In the genomic region with DNA sequence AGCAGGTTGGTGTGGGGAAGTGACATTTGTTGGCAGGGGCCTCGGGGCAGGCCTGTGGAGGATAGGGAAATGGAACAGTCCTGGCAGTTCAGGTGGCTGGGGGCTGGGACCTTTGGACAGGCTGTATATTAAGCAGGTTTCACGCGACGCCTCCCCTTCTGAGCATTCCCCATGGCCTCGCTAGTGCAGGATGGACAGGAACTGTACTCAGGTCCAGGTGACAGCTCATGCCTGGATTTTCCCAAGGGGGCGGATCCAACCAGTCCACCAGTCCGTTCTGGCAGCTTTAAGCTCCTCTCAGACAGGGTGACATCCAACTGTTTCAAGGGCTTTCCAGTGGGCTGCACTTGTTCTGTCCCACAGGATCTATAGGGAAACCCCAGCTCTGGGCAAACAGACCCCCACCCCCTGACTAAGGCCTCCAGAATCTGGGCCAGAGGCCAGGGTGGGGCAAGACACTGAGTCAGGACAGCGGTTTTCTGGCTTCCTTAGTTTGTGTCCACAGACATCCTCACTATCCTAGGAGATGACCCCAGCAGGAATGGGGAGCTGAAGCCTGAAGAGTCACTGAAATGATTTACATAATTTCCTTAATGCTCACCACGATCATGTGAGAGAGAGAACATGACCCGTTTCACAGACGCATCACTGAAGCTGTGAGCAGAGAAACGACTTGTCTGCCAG, we compare ENCODE assay signal across 11 cellular contexts. TPM values are rescaled to one million over a fixed set of nuclear protein-coding genes. Genes with fewer than 3 reads are reported as not detected.
DNase-seq lines count a peak whose midpoint lies in the region; ATAC-seq and TF ChIP-seq lines count a peak whose summit lies in the region.
"Had no signal": no experiment of that assay in that cellular context is flagged by ENCODE, and none has a peak within 500 bp of the region (broad histone marks: within the 10 kb centered on the region; RNA-seq: fewer than 3 reads in every experiment).

No MANE protein-coding gene starts in this region.

- ATAC-seq in activated B cell treated with CpG ODN at 0.5 μM for 24 hours (ENCODE audit: low read depth) (peak; percentile 19), sciatic nerve (no peak), HG02840 (IDR thresholded peaks at IDR 0.05; ENCODE audit: low FRiP score, unreplicated experiment) (no peak), GM21737 (IDR thresholded peaks at IDR 0.05; ENCODE audit: unreplicated experiment) (no peak)

- H3K27me3 Mint-ChIP-seq in activated naive CD4-positive, alpha-beta T cell treated with anti-CD3 and anti-CD28 coated beads, Interleukin-2, amount 50 U/mL, for 24 hours = peaks cover 3% of the 10 kb centered on the region
- H3K27me3 Mint-ChIP-seq in activated B cell treated with CpG ODN at 0.5 μM for 24 hours = no peaks in the 10 kb centered on the region

- peaks cover 2% of the 10 kb centered on the region for H3K36me3 Mint-ChIP-seq in activated naive CD4-positive, alpha-beta T cell treated with anti-CD3 and anti-CD28 coated beads, Interleukin-2, amount 50 U/mL, for 24 hours
- H3K36me3 Mint-ChIP-seq in activated B cell treated with CpG ODN at 0.5 μM for 24 hours (ENCODE audit: low read depth) = no peaks in the 10 kb centered on the region

- no peak for TF ChIP-seq CTCF in activated B cell treated with CpG ODN at 0.5 μM for 24 hours (IDR thresholded peaks at IDR 0.05)

- peak overlapping the region; percentile 52 for H3K27ac Mint-ChIP-seq in activated naive CD4-positive, alpha-beta T cell treated with anti-CD3 and anti-CD28 coated beads, Interleukin-2, amount 50 U/mL, for 24 hours
- peak overlapping the region; percentile 84 for H3K27ac Mint-ChIP-seq in activated B cell treated with CpG ODN at 0.5 μM for 24 hours

- H3K4me1 Mint-ChIP-seq in activated naive CD4-positive, alpha-beta T cell treated with anti-CD3 and anti-CD28 coated beads, Interleukin-2, amount 50 U/mL, for 24 hours = peaks cover 13% of the 10 kb centered on the region
- peaks cover 57% of the 10 kb centered on the region for H3K4me1 Mint-ChIP-seq in activated B cell treated with CpG ODN at 0.5 μM for 24 hours

- H3K4me3 Mint-ChIP-seq in activated naive CD4-positive, alpha-beta T cell treated with anti-CD3 and anti-CD28 coated beads, Interleukin-2, amount 50 U/mL, for 24 hours = no peak overlapping the region
- no peak overlapping the region for H3K4me3 Mint-ChIP-seq in activated B cell treated with CpG ODN at 0.5 μM for 24 hours

- CTCF ChIA-PET in activated B cell treated with CpG ODN at 0.5 μM for 24 hours (lab: Charles Lee) = interaction anchor here (0.6 to 1.8 kb wide), 2 partner anchors 22 to 82 kb away, joined by 3 to 6 read pairs; no protein-coding TSS in a partner anchor

- no peak for DNase-seq in activated naive CD4-positive, alpha-beta T cell treated with Interleukin-2 at 50 U/mL for 16 hours
- DNase-seq in activated B cell treated with CpG ODN at 0.5 μM for 24 hours = no peak
- peak; percentile 100 for DNase-seq in glomerular visceral epithelial cell (ENCODE audit: extremely low spot score)
- no peak for DNase-seq in sciatic nerve (ENCODE audit: low spot score)
- no peak for DNase-seq in anterior cingulate cortex (lab: John Stamatoyannopoulos, UW)
- DNase-seq: activated T-cell treated with anti-CD3 and anti-CD28 coated beads for 4 hours, right lobe of liver, thyroid gland had no signal

- POLR2A ChIA-PET in activated B cell treated with CpG ODN at 0.5 μM for 24 hours (lab: Charles Lee) = interaction anchor here (0.8 kb wide), 1 partner anchor 9 kb away, joined by 3 read pairs; no protein-coding TSS in a partner anchor

- intact Hi-C loops in activated B cell treated with CpG ODN at 0.5 μM for 24 hours (cut with micrococcal nuclease) (loop anchor here (2.0 kb wide), 1 partner anchor 192 kb away; no protein-coding TSS in a partner anchor), sciatic nerve (cut with DNase I) (no loop called here)

- no peaks in the 10 kb centered on the region for H3K9me3 Mint-ChIP-seq in activated naive CD4-positive, alpha-beta T cell treated with anti-CD3 and anti-CD28 coated beads, Interleukin-2, amount 50 U/mL, for 24 hours
- H3K9me3 Mint-ChIP-seq in activated B cell treated with CpG ODN at 0.5 μM for 24 hours = no peaks in the 10 kb centered on the region

RNA-seq across cellular contexts. Expression of gene CSF2, which starts 20.9 kb away (rescaled TPM):
- total RNA-seq in activated B cell treated with CpG ODN at 0.5 μM for 24 hours = 0.29 TPM in 1 of 2 replicates, not detected in the other
- total RNA-seq in sciatic nerve = not detected
- total RNA-seq: right lobe of liver, thyroid gland had no signal

RNA-seq across cellular contexts. Expression of gene IL3, which starts 34.1 kb away (rescaled TPM):
- not detected in 2 replicates for total RNA-seq in activated B cell treated with CpG ODN at 0.5 μM for 24 hours
- total RNA-seq in sciatic nerve = not detected
- total RNA-seq: right lobe of liver, thyroid gland had no signal
